Comparison of ENCODE assay signal across 21 cellular contexts in the genomic region with DNA sequence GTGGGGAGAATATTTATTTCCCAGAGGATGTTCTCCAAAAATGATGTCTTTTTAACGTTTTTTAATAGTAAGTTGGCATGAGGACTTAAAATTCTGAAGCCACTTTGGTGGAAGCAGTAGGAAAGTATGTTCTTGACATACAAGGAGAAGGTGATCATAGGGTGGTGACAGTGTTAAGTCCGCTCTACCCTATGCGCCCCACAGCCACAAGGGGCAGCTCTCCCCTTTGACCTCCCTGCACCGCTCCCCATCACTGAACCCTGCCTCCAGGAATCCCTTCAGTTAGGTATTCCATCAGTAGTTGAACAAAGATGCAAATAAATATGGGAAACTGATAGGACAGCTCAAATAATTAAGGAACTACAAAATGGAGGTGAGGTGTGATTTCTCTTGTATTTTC.
DNase-seq lines count a peak whose midpoint lies in the region; ATAC-seq and TF ChIP-seq lines count a peak whose summit lies in the region.
"Had no signal": no experiment of that assay in that cellular context is flagged by ENCODE, and none has a peak within 500 bp of the region (broad histone marks: within the 10 kb centered on the region; RNA-seq: fewer than 3 reads in every experiment).

No MANE protein-coding gene starts in this region.

- H3K27ac Mint-ChIP-seq in WTC11 = no peak overlapping the region
- no peak overlapping the region for H3K27ac Mint-ChIP-seq in endodermal cell
- peak overlapping the region; percentile 50 for H3K27ac Mint-ChIP-seq in mesothelial cell of epicardium
- H3K27ac Mint-ChIP-seq: CD4-positive, CD25-positive, alpha-beta regulatory T cell; CD8-positive, alpha-beta memory T cell; HFFc6 had no signal

- peaks cover 10% of the 10 kb centered on the region for H3K4me1 Mint-ChIP-seq in WTC11
- peaks cover 12% of the 10 kb centered on the region for H3K4me1 Mint-ChIP-seq in endodermal cell
- H3K4me1 Mint-ChIP-seq in mesothelial cell of epicardium = peaks cover 50% of the 10 kb centered on the region
- H3K4me1 Mint-ChIP-seq: CD8-positive, alpha-beta memory T cell had no signal

- no peak overlapping the region for H3K9ac ChIP-seq in endodermal cell (ENCODE audit: extremely low read depth, low read length, poor library complexity, severe bottlenecking)

- H3K9me3 Mint-ChIP-seq in WTC11 (no peaks in the 10 kb centered on the region), endodermal cell (no peaks in the 10 kb centered on the region), mesothelial cell of epicardium (no peaks in the 10 kb centered on the region)
- H3K9me3 Mint-ChIP-seq: CD8-positive, alpha-beta memory T cell; GM23338; HFFc6 had no signal

- H3K27me3 ChIP-seq in endodermal cell (ENCODE audit: control insufficient read depth, insufficient read depth, low read length, poor library complexity, severe bottlenecking) (no peaks in the 10 kb centered on the region), upper lobe of right lung (no peaks in the 10 kb centered on the region), right atrium auricular region (no peaks in the 10 kb centered on the region)
- H3K27me3 ChIP-seq: BE2C had no signal

- H3K36me3 Mint-ChIP-seq in WTC11 (no peaks in the 10 kb centered on the region), endodermal cell (ENCODE audit: low read depth) (no peaks in the 10 kb centered on the region), mesothelial cell of epicardium (no peaks in the 10 kb centered on the region)
- H3K36me3 Mint-ChIP-seq: CD4-positive, CD25-positive, alpha-beta regulatory T cell had no signal

- H3K27me3 Mint-ChIP-seq in WTC11 (ENCODE audit: low read depth) (no peaks in the 10 kb centered on the region), endodermal cell (ENCODE audit: insufficient read depth) (no peaks in the 10 kb centered on the region), mesothelial cell of epicardium (ENCODE audit: low read depth) (no peaks in the 10 kb centered on the region)
- H3K27me3 Mint-ChIP-seq: CD4-positive, CD25-positive, alpha-beta regulatory T cell had no signal

- H3K27ac ChIP-seq in endodermal cell (ENCODE audit: low read depth, low read length) (no peak overlapping the region), upper lobe of right lung (peak overlapping the region; percentile 25), right atrium auricular region (no peak overlapping the region)

- DNase-seq in WTC11 (ENCODE audit: low spot score) (no peak), endodermal cell (no peak), mesothelial cell of epicardium (ENCODE audit: low spot score in 2 of 2, unreplicated experiment in 2 of 2) (no peak), upper lobe of right lung (no peak), right atrium auricular region (ENCODE audit: low spot score) (no peak)
- DNase-seq in stimulated activated CD4-positive, alpha-beta T cell treated with anti-CD3 and anti-CD28 coated beads, Interleukin-2, amount 100 ng/mL, for 24 hours = no peak
- DNase-seq: BE2C; C1 segment of cervical spinal cord; CD4-positive, CD25-positive, alpha-beta regulatory T cell; CD8-positive, alpha-beta memory T cell; COR-L47; DMS153; DMS79 treated with DMSO at 0.1 percent for 48 hours; GF-D8; H7; HFFc6; IMR-90; KBM-7 had no signal

- no peak overlapping the region for H3K4me3 Mint-ChIP-seq in WTC11
- no peak overlapping the region for H3K4me3 Mint-ChIP-seq in endodermal cell
- H3K4me3 Mint-ChIP-seq in mesothelial cell of epicardium = no peak overlapping the region
- H3K4me3 Mint-ChIP-seq: CD4-positive, CD25-positive, alpha-beta regulatory T cell; CD8-positive, alpha-beta memory T cell; GM23338; HFFc6 had no signal

- H3K36me3 ChIP-seq in endodermal cell (ENCODE audit: control insufficient read depth, insufficient read depth, low read length) (no peaks in the 10 kb centered on the region), upper lobe of right lung (no peaks in the 10 kb centered on the region), right atrium auricular region (no peaks in the 10 kb centered on the region)
- H3K36me3 ChIP-seq: BE2C had no signal

- intact Hi-C loops in upper lobe of right lung (cut with DNase I) = no loop called here

- ATAC-seq in WTC11 (peak; percentile 55), upper lobe of right lung (no peak), GM21360 (IDR thresholded peaks at IDR 0.05; ENCODE audit: unreplicated experiment) (no peak)
- ATAC-seq: GM23338, HCT116 had no signal

- H3K4me1 ChIP-seq in endodermal cell (ENCODE audit: control insufficient read depth, insufficient read depth, low read length) (no peaks in the 10 kb centered on the region), upper lobe of right lung (peaks cover 3% of the 10 kb centered on the region), right atrium auricular region (peaks cover 0 to 10% of the 10 kb centered on the region in 2 donors)
- H3K4me1 ChIP-seq: BE2C had no signal

- POLR2A ChIA-PET in WTC11 (lab: Charles Lee) = no interaction called here

- 91 to 95% methylated on average over 2 to 4 of the region's 4 CpGs for WGBS in endodermal cell (ENCODE audit: insufficient coverage in 1 of 2, insufficient read length in 1 of 2), 2 experiments

- H3K9me3 ChIP-seq in endodermal cell (ENCODE audit: control insufficient read depth, low read length) (no peaks in the 10 kb centered on the region), upper lobe of right lung (no peaks in the 10 kb centered on the region), right atrium auricular region (no peaks in the 10 kb centered on the region)
- H3K9me3 ChIP-seq: BE2C had no signal

- no peak overlapping the region for H3K4me3 ChIP-seq in endodermal cell (ENCODE audit: low read length)
- no peak overlapping the region for H3K4me3 ChIP-seq in upper lobe of right lung
- no peak overlapping the region for H3K4me3 ChIP-seq in right atrium auricular region
- H3K4me3 ChIP-seq: GM23338 had no signal

- CTCF ChIA-PET in WTC11 (lab: Charles Lee) = no interaction called here

- TF ChIP-seq CTCF in WTC11 (IDR thresholded peaks at IDR 0.05) (no peak), endodermal cell (conservative IDR thresholded peaks at IDR 0.05) (peak; percentile 14), mesothelial cell of epicardium (IDR thresholded peaks at IDR 0.05; ENCODE audit: unreplicated experiment) (no peak), upper lobe of right lung (IDR thresholded peaks at IDR 0.05) (no peak), right atrium auricular region (IDR thresholded peaks at IDR 0.05) (no peak)

TF ChIP-seq in WTC11, 78 proteins besides CTCF, POLR2A, EP300 and RAD21:
- TF ChIP-seq, protein P1, sequence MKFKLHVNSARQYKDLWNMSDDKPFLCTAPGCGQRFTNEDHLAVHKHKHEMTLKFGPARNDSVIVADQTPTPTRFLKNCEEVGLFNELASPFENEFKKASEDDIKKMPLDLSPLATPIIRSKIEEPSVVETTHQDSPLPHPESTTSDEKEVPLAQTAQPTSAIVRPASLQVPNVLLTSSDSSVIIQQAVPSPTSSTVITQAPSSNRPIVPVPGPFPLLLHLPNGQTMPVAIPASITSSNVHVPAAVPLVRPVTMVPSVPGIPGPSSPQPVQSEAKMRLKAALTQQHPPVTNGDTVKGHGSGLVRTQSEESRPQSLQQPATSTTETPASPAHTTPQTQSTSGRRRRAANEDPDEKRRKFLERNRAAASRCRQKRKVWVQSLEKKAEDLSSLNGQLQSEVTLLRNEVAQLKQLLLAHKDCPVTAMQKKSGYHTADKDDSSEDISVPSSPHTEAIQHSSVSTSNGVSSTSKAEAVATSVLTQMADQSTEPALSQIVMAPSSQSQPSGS (CRISPR knock-in tag; IDR thresholded peaks at IDR 0.05; ENCODE audit: borderline replicate concordance, low read depth) = no peak
- no peak for TF ChIP-seq FOXJ3 (CRISPR knock-in tag; IDR thresholded peaks at IDR 0.05; ENCODE audit: borderline replicate concordance)
- TF ChIP-seq MLX (CRISPR knock-in tag; IDR thresholded peaks at IDR 0.05) = no peak
- TF ChIP-seq FOXK1 (CRISPR knock-in tag; IDR thresholded peaks at IDR 0.05) = no peak
- TF ChIP-seq NFATC4 (CRISPR knock-in tag; IDR thresholded peaks at IDR 0.05) = no peak
- TF ChIP-seq ETV6 (CRISPR knock-in tag; IDR thresholded peaks at IDR 0.05) = no peak
- TF ChIP-seq TEAD4 (CRISPR knock-in tag; IDR thresholded peaks at IDR 0.05) = no peak
- TF ChIP-seq TEAD1 (CRISPR knock-in tag; IDR thresholded peaks at IDR 0.05) = no peak
- TF ChIP-seq, protein P2, sequence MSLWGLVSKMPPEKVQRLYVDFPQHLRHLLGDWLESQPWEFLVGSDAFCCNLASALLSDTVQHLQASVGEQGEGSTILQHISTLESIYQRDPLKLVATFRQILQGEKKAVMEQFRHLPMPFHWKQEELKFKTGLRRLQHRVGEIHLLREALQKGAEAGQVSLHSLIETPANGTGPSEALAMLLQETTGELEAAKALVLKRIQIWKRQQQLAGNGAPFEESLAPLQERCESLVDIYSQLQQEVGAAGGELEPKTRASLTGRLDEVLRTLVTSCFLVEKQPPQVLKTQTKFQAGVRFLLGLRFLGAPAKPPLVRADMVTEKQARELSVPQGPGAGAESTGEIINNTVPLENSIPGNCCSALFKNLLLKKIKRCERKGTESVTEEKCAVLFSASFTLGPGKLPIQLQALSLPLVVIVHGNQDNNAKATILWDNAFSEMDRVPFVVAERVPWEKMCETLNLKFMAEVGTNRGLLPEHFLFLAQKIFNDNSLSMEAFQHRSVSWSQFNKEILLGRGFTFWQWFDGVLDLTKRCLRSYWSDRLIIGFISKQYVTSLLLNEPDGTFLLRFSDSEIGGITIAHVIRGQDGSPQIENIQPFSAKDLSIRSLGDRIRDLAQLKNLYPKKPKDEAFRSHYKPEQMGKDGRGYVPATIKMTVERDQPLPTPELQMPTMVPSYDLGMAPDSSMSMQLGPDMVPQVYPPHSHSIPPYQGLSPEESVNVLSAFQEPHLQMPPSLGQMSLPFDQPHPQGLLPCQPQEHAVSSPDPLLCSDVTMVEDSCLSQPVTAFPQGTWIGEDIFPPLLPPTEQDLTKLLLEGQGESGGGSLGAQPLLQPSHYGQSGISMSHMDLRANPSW (CRISPR knock-in tag; conservative IDR thresholded peaks at IDR 0.05; ENCODE audit: low read depth) = no peak
